14 cellular contexts compared by ENCODE assay signal in genomic region chr16:4383591-4384495, GRCh38. TPM values are rescaled to one million over a fixed set of nuclear protein-coding genes. Genes with fewer than 3 reads are reported as not detected.
DNase-seq lines count a peak whose midpoint lies in the region; ATAC-seq, FAIRE-seq and TF ChIP-seq lines count a peak whose summit lies in the region.
"Had no signal": no experiment of that assay in that cellular context is flagged by ENCODE, and none has a peak within 500 bp of the region (broad histone marks: within the 10 kb centered on the region; RNA-seq: fewer than 3 reads in every experiment).

No MANE protein-coding gene starts in this region.

- ATAC-seq in heart right ventricle (no peak), upper lobe of left lung (ENCODE audit: low FRiP score in 2 of 2) (no peak), mucosa of descending colon (no peak)
- ATAC-seq: psoas muscle had no signal

- H3K4me2 ChIP-seq in astrocyte (ENCODE audit: low read length) = no peak overlapping the region
- H3K4me2 ChIP-seq in mesenchymal stem cell (ENCODE audit: low read length, poor library complexity, severe bottlenecking) = no peak overlapping the region

- no peak for TF ChIP-seq EP300 in upper lobe of left lung (IDR thresholded peaks at IDR 0.05)

- peak overlapping the region in 1 of 2 experiments; percentile 26 for H3K23ac ChIP-seq in mesenchymal stem cell (ENCODE audit: low read length in 2 of 2)

- no peak overlapping the region for H2BK15ac ChIP-seq in mesenchymal stem cell (ENCODE audit: low read depth, poor library complexity, severe bottlenecking)

- TF ChIP-seq POLR2A in upper lobe of left lung (IDR thresholded peaks at IDR 0.05) = no peak

- H3K4me1 Mint-ChIP-seq in astrocyte (ENCODE audit: low read depth, unreplicated experiment) = peaks cover 12% of the 10 kb centered on the region

- H3K9me3 ChIP-seq in cardiac muscle cell (ENCODE audit: low read depth) (no peaks in the 10 kb centered on the region), heart right ventricle (no peaks in the 10 kb centered on the region), astrocyte (ENCODE audit: insufficient read depth, low read depth, low read length) (no peaks in the 10 kb centered on the region), mesenchymal stem cell (ENCODE audit: control insufficient read depth, low read length) (no peaks in the 10 kb centered on the region), upper lobe of left lung (no peaks in the 10 kb centered on the region), mucosa of descending colon (no peaks in the 10 kb centered on the region)
- H3K9me3 ChIP-seq: psoas muscle had no signal

- no peak overlapping the region for H2BK5ac ChIP-seq in mesenchymal stem cell (ENCODE audit: low read depth, low read length, poor library complexity, severe bottlenecking)

- H3K9ac ChIP-seq in astrocyte (ENCODE audit: low read length) = peak overlapping the region; percentile 10
- H3K9ac ChIP-seq in mesenchymal stem cell (ENCODE audit: low read length) = peak overlapping the region; percentile 63

- H3K4ac ChIP-seq in mesenchymal stem cell (ENCODE audit: low read depth in 1 of 2, low read length in 2 of 2) = no peak overlapping the region

- H2AK5ac ChIP-seq in mesenchymal stem cell (ENCODE audit: low read length, severe bottlenecking) = no peak overlapping the region

- H3K14ac ChIP-seq in mesenchymal stem cell (ENCODE audit: low read length in 2 of 2) = no peak overlapping the region

- H3K27me3 Mint-ChIP-seq in astrocyte (ENCODE audit: low read depth, unreplicated experiment) = no peaks in the 10 kb centered on the region
- H3K27me3 Mint-ChIP-seq: activated CD4-positive, alpha-beta memory T cell treated with anti-CD3 and anti-CD28 coated beads, Interleukin-2, amount 10 ng/mL, durations not matched to agents 7 days and 5 days; dendritic cell treated with granulocyte-macrophage colony-stimulating factor and Interleukin-4, amounts not matched to agents 40 ng/mL and 50 ng/mL, for 4 days; naive B cell had no signal

- peaks cover 34% of the 10 kb centered on the region for H3K79me1 ChIP-seq in mesenchymal stem cell (replicated peaks; ENCODE audit: low read length, poor library complexity, severe bottlenecking)

- H3K18ac ChIP-seq in mesenchymal stem cell (ENCODE audit: low read depth in 1 of 2, low read length in 2 of 2) = peak overlapping the region in 1 of 2 experiments; percentile 61

- H3K27me3 ChIP-seq in cardiac muscle cell (no peaks in the 10 kb centered on the region), heart right ventricle (no peaks in the 10 kb centered on the region), astrocyte (ENCODE audit: insufficient read depth, low read length) (no peaks in the 10 kb centered on the region), mesenchymal stem cell (ENCODE audit: control insufficient read depth in 1 of 2, insufficient read depth in 1 of 2, low read length in 2 of 2) (no peaks in the 10 kb centered on the region), upper lobe of left lung (no peaks in the 10 kb centered on the region)

- no peak for FAIRE-seq in astrocyte (lab: Jason Lieb, UNC)

- peaks cover 53% of the 10 kb centered on the region for H4K20me1 ChIP-seq in astrocyte (ENCODE audit: insufficient read depth, low read length)

- H3K4me3 ChIP-seq in cardiac muscle cell (no peak overlapping the region), heart right ventricle (no peak overlapping the region), astrocyte (ENCODE audit: insufficient read depth, low read depth, low read length) (no peak overlapping the region), mesenchymal stem cell (ENCODE audit: insufficient read depth in 1 of 2, low read depth in 1 of 2, low read length in 2 of 2) (no peak overlapping the region), upper lobe of left lung (no peak overlapping the region), mucosa of descending colon (no peak overlapping the region)
- H3K4me3 ChIP-seq: psoas muscle had no signal

- DNase-seq in cardiac muscle cell (ENCODE audit: low read depth in 1 of 2, low spot score in 1 of 2) (no peak), heart right ventricle (no peak), astrocyte (ENCODE audit: low read depth) (no peak), mesenchymal stem cell (no peak), upper lobe of left lung (peak in 1 of 2 donors; percentile 64), activated gamma-delta T cell treated with Interleukin-2 at 50 U/mL for 16 hours (no peak), mucosa of descending colon (no peak)
- DNase-seq in stimulated activated CD4-positive, alpha-beta T cell treated with anti-CD3 and anti-CD28 coated beads, Interleukin-12 subunit alpha, Interleukin-12 subunit beta, amount 100 ng/mL, for 4 hours = no peak
- DNase-seq: 8988T; activated CD4-positive, alpha-beta memory T cell treated with anti-CD3 and anti-CD28 coated beads, Interleukin-2, amount 10 ng/mL, durations not matched to agents 7 days and 5 days; naive B cell; NCI-H146; psoas muscle had no signal

- no peak overlapping the region for H2BK120ac ChIP-seq in mesenchymal stem cell (ENCODE audit: low read depth, low read length)

- peak overlapping the region; percentile 68 for H4K8ac ChIP-seq in mesenchymal stem cell (ENCODE audit: low read length)

- H3K9me3 Mint-ChIP-seq in astrocyte (ENCODE audit: unreplicated experiment) = no peaks in the 10 kb centered on the region
- H3K9me3 Mint-ChIP-seq: activated CD4-positive, alpha-beta memory T cell treated with anti-CD3 and anti-CD28 coated beads, Interleukin-2, amount 10 ng/mL, durations not matched to agents 7 days and 5 days; dendritic cell treated with granulocyte-macrophage colony-stimulating factor and Interleukin-4, amounts not matched to agents 40 ng/mL and 50 ng/mL, for 4 days; naive B cell had no signal

- no peaks in the 10 kb centered on the region for H3K36me3 Mint-ChIP-seq in astrocyte (ENCODE audit: low read depth, unreplicated experiment)

- 88 to 89% methylated on average over 13 of the region's 13 CpGs for WGBS in heart right ventricle, 2 donors
- 85% methylated on average over 9 of the region's 13 CpGs for WGBS in mesenchymal stem cell
- 83 to 91% methylated on average over 1 to 13 of the region's 13 CpGs for WGBS in upper lobe of left lung, 2 donors

- H3K4me1 ChIP-seq in cardiac muscle cell (ENCODE audit: low read depth) = peaks cover 29% of the 10 kb centered on the region
- peaks cover 0 to 69% (median 19%) of the 10 kb centered on the region in 9 donors for H3K4me1 ChIP-seq in heart right ventricle
- peaks cover 48% of the 10 kb centered on the region for H3K4me1 ChIP-seq in astrocyte (ENCODE audit: insufficient read depth, low read length)
- H3K4me1 ChIP-seq in mesenchymal stem cell (ENCODE audit: control insufficient read depth, insufficient read depth, low read depth, low read length) = peaks cover 76% of the 10 kb centered on the region
- H3K4me1 ChIP-seq in upper lobe of left lung = peaks cover 13 to 28% (median 23%) of the 10 kb centered on the region in 4 donors
- H3K4me1 ChIP-seq in mucosa of descending colon (ENCODE audit: low read depth) = no peaks in the 10 kb centered on the region

- H3K27ac ChIP-seq in cardiac muscle cell (peak overlapping the region; percentile 52), heart right ventricle (peak overlapping the region in 3 of 10 donors; percentile 30 to 62 (median 36)), astrocyte (ENCODE audit: low read depth, low read length) (no peak overlapping the region), mesenchymal stem cell (ENCODE audit: low read length, poor library complexity, severe bottlenecking) (no peak overlapping the region), upper lobe of left lung (peak overlapping the region in 3 of 4 donors; percentile 2 to 61 (median 40))
- H3K27ac ChIP-seq: psoas muscle had no signal

- peaks cover 29% of the 10 kb centered on the region for H3K79me2 ChIP-seq in astrocyte (ENCODE audit: insufficient read depth, low read length)

- H2AFZ ChIP-seq in astrocyte (ENCODE audit: low read depth, low read length) (no peak overlapping the region), mesenchymal stem cell (ENCODE audit: low read depth, low read length) (no peak overlapping the region)

- H2BK12ac ChIP-seq in mesenchymal stem cell (ENCODE audit: low read length in 2 of 2) = no peak overlapping the region

- peak overlapping the region; percentile 46 for H4K91ac ChIP-seq in mesenchymal stem cell (ENCODE audit: low read length)

- intact Hi-C loops in heart right ventricle (cut with DNase I) (no loop called here), mucosa of descending colon (cut with DNase I, micrococcal nuclease) (no loop called here)

- no peaks in the 10 kb centered on the region for H3K36me3 ChIP-seq in cardiac muscle cell
- H3K36me3 ChIP-seq in heart right ventricle = peaks cover 0 to 93% (median 16%) of the 10 kb centered on the region in 9 donors
- no peaks in the 10 kb centered on the region for H3K36me3 ChIP-seq in astrocyte (ENCODE audit: insufficient read depth, low read length)
- H3K36me3 ChIP-seq in mesenchymal stem cell (ENCODE audit: control insufficient read depth in 1 of 2, insufficient read depth in 2 of 2, low read depth in 1 of 2, low read length in 2 of 2) = peaks cover 49 to 68% of the 10 kb centered on the region in 2 experiments
- peaks cover 15 to 82% (median 62%) of the 10 kb centered on the region in 4 donors for H3K36me3 ChIP-seq in upper lobe of left lung
- no peaks in the 10 kb centered on the region for H3K36me3 ChIP-seq in mucosa of descending colon (ENCODE audit: low read depth)

- H3K4me3 Mint-ChIP-seq in astrocyte (ENCODE audit: unreplicated experiment) = no peak overlapping the region
- H3K4me3 Mint-ChIP-seq: activated CD4-positive, alpha-beta memory T cell treated with anti-CD3 and anti-CD28 coated beads, Interleukin-2, amount 10 ng/mL, durations not matched to agents 7 days and 5 days; dendritic cell treated with granulocyte-macrophage colony-stimulating factor and Interleukin-4, amounts not matched to agents 40 ng/mL and 50 ng/mL, for 4 days had no signal

- no peak for TF ChIP-seq CTCF in cardiac muscle cell (IDR thresholded peaks at IDR 0.05; ENCODE audit: low read depth, low read length)
- no peak for TF ChIP-seq CTCF in heart right ventricle (IDR thresholded peaks at IDR 0.05)
- no peak for TF ChIP-seq CTCF in astrocyte (IDR thresholded peaks at IDR 0.05; ENCODE audit: insufficient read depth, low read depth, low read length)
- TF ChIP-seq CTCF in upper lobe of left lung (IDR thresholded peaks at IDR 0.05) = no peak
- TF ChIP-seq CTCF in mucosa of descending colon (IDR thresholded peaks at IDR 0.05) = no peak

- H3K27ac Mint-ChIP-seq in astrocyte (ENCODE audit: unreplicated experiment) = no peak overlapping the region
- H3K27ac Mint-ChIP-seq: activated CD4-positive, alpha-beta memory T cell treated with anti-CD3 and anti-CD28 coated beads, Interleukin-2, amount 10 ng/mL, durations not matched to agents 7 days and 5 days; dendritic cell treated with granulocyte-macrophage colony-stimulating factor and Interleukin-4, amounts not matched to agents 40 ng/mL and 50 ng/mL, for 4 days had no signal

RNA-seq across cellular contexts. Expression of gene VASN, which starts 12.2 kb away (rescaled TPM):
- total RNA-seq in cardiac muscle cell (23.3 and 33.3 TPM in 2 replicates), heart right ventricle (10 to 100 TPM in 1 of 10 donors, 1 to 10 TPM in 9; 3.1 to 14.7 (median 5.8) TPM), astrocyte (32.0 and 38.7 TPM in 2 replicates), upper lobe of left lung (10 to 100 TPM; 11.4 to 40.6 (median 30.2) TPM), mucosa of descending colon (1 to 10 TPM in 2 of 3 donors, under 1 TPM in 1; 0.93 to 8.4 (median 5.1) TPM)
- polyA plus RNA-seq in cardiac muscle cell (18.9 and 30.5 TPM in 2 replicates), heart right ventricle (10 to 100 TPM in 1 of 2 donors, 1 to 10 TPM in 1; 7.7 to 27.9 TPM)
- polyA plus RNA-seq in mesenchymal stem cell (2013, experiment 1 of 2) = 127 TPM
- 127 TPM for polyA plus RNA-seq in mesenchymal stem cell (2013, experiment 2 of 2)

RNA-seq across cellular contexts. Expression of gene CORO7, which starts 32.6 kb away (rescaled TPM):
- total RNA-seq in cardiac muscle cell (33.0 and 66.5 TPM in 2 replicates), heart right ventricle (10 to 100 TPM in 5 of 10 donors, 1 to 10 TPM in 5; 6.5 to 21.8 (median 10.1) TPM), astrocyte (25.0 and 26.4 TPM in 2 replicates), upper lobe of left lung (100 to 1,000 TPM in 2 of 6 donors, 10 to 100 TPM in 4; 42.9 to 235 (median 69.0) TPM), mucosa of descending colon (10 to 100 TPM; 40.0 to 61.2 (median 49.1) TPM)
- polyA plus RNA-seq in cardiac muscle cell (54.2 and 62.1 TPM in 2 replicates), heart right ventricle (10 to 100 TPM; 11.9 to 17.0 TPM)
- polyA plus RNA-seq in mesenchymal stem cell (2013, experiment 1 of 2) = 25.5 TPM
- 22.1 TPM for polyA plus RNA-seq in mesenchymal stem cell (2013, experiment 2 of 2)

RNA-seq across cellular contexts. Expression of gene PAM16, which starts 32.7 kb away (rescaled TPM):
- total RNA-seq in cardiac muscle cell (65.1 and 72.5 TPM in 2 replicates), heart right ventricle (10 to 100 TPM; 44.2 to 75.0 (median 55.6) TPM), astrocyte (50.7 and 51.9 TPM in 2 replicates), upper lobe of left lung (10 to 100 TPM; 45.5 to 71.8 (median 62.6) TPM), mucosa of descending colon (10 to 100 TPM; 31.9 to 35.8 (median 32.6) TPM)
- polyA plus RNA-seq in cardiac muscle cell (71.8 and 82.8 TPM in 2 replicates), heart right ventricle (100 to 1,000 TPM; 136 to 288 TPM)
- polyA plus RNA-seq in mesenchymal stem cell (2013, experiment 1 of 2) = 39.3 TPM
- polyA plus RNA-seq in mesenchymal stem cell (2013, experiment 2 of 2) = 43.3 TPM

RNA-seq across cellular contexts. Expression of gene DNAJA3, which starts 41.8 kb away (rescaled TPM):
- 62.1 and 70.7 TPM in 2 replicates for total RNA-seq in cardiac muscle cell
- 60.5 and 70.8 TPM in 2 replicates for polyA plus RNA-seq in cardiac muscle cell
- total RNA-seq in heart right ventricle = 10 to 100 TPM; 51.4 to 76.7 (median 72.5) TPM
- polyA plus RNA-seq in heart right ventricle = 10 to 100 TPM; 29.0 to 52.1 TPM
- total RNA-seq in astrocyte = 36.4 and 39.8 TPM in 2 replicates
- 27.3 TPM for polyA plus RNA-seq in mesenchymal stem cell (2013, experiment 1 of 2)
- 27.3 TPM for polyA plus RNA-seq in mesenchymal stem cell (2013, experiment 2 of 2)
- total RNA-seq in upper lobe of left lung = 10 to 100 TPM; 31.2 to 61.8 (median 36.6) TPM
- total RNA-seq in mucosa of descending colon = 10 to 100 TPM; 47.0 to 58.3 (median 54.8) TPM

Comparison
In these comparisons a context has a peak if more than half of its experiments do, and no peak if none do; other contexts are left out.
1. H3K27ac ChIP-seq: peak in cardiac muscle cell (single experiment) and upper lobe of left lung (3 of 4); none in astrocyte (single experiment) and mesenchymal stem cell (single experiment).